1 cellular context compared by ENCODE assay signal in the genomic region with DNA sequence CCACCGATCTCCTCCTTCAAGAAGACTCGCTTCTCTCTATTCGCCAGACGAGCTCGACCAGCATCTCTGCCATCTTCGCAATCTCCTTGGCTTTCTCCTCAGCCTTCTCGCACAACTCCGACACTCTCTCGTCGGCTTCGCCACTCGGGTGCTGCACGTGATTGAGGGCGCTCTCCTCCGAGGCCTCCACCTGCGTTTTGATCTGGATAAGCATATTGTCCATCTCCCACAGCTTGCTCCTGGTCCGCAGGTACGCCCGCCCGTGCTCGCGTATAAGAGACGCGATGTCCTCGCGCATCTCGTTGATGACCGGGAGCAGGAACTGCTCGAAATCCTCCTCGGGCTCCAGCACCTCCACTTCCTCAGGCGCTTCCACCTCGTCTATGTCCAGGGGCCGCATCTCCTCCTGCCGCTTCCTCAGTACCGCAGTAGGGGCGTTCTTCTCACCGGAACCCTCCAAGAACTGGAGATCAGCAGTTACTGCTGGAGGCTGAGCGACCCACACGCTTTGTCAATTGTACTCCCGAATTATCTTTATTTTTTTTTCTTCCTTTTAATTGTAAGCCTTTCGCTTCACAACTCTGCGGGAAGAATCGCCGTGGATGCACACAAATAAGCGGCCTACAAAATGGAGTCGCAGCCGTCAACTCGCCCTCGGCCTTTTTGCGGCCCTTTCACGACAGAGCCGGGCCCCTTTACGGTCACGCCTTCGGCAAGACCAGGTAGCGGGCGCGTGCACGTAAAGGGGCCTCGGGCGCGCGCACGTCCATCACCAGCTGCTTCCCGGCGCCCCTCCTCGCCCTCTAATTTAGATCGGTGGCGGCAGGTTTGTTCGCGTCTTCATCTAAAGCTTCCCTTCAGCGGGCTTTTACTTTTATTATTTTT.
TF ChIP-seq lines count a peak whose summit lies in the region.

TSS of gene MRFAP1L1 (minus strand) at position 636 of the 885 bp plus-strand sequence. CDS start at position 400, 236 bp downstream.

TF ChIP-seq in K562, 482 proteins besides CTCF, POLR2A, EP300 and RAD21 (continued from another document and continues in another):
- peak in 1 of 2 experiments; percentile 65; a peak in 2 of 4 replicates for TF ChIP-seq MAZ (CRISPR knock-in tag; conservative IDR thresholded peaks at IDR 0.05 in 1 of 2, IDR thresholded peaks at IDR 0.05 in 1 of 2)
- peak; percentile 58 for TF ChIP-seq EP400 (IDR thresholded peaks at IDR 0.05)
- no peak for TF ChIP-seq THAP12 (CRISPR knock-in tag; IDR thresholded peaks at IDR 0.05)
- TF ChIP-seq SREBF2 (CRISPR knock-in tag; IDR thresholded peaks at IDR 0.05), result no peak
- no peak for TF ChIP-seq ZNF655 (CRISPR knock-in tag; IDR thresholded peaks at IDR 0.05)
- TF ChIP-seq, protein P1, sequence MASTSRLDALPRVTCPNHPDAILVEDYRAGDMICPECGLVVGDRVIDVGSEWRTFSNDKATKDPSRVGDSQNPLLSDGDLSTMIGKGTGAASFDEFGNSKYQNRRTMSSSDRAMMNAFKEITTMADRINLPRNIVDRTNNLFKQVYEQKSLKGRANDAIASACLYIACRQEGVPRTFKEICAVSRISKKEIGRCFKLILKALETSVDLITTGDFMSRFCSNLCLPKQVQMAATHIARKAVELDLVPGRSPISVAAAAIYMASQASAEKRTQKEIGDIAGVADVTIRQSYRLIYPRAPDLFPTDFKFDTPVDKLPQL (IDR thresholded peaks at IDR 0.05; ENCODE audit: extremely low read depth, insufficient read length), result no peak
- peak; percentile 86 for TF ChIP-seq TAF1 (IDR thresholded peaks at IDR 0.05; ENCODE audit: control insufficient read depth, extremely low read depth, insufficient read depth, low read length, severe bottlenecking)
- peak; percentile 89 for TF ChIP-seq MEIS2 (IDR thresholded peaks at IDR 0.05; ENCODE audit: partially characterized antibody)
- peak; percentile 64; the same call in 1 of the 2 replicates for TF ChIP-seq TCF7 (IDR thresholded peaks at IDR 0.05; ENCODE audit: borderline replicate concordance)
- TF ChIP-seq, protein P2, sequence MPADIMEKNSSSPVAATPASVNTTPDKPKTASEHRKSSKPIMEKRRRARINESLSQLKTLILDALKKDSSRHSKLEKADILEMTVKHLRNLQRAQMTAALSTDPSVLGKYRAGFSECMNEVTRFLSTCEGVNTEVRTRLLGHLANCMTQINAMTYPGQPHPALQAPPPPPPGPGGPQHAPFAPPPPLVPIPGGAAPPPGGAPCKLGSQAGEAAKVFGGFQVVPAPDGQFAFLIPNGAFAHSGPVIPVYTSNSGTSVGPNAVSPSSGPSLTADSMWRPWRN (IDR thresholded peaks at IDR 0.05; ENCODE audit: low read depth), result no peak
- no peak for TF ChIP-seq EWSR1 (IDR thresholded peaks at IDR 0.05; ENCODE audit: borderline replicate concordance, low read depth, partially characterized antibody)
- peak; percentile 48 for TF ChIP-seq BRD9 (IDR thresholded peaks at IDR 0.05; ENCODE audit: low read depth, partially characterized antibody)
- TF ChIP-seq ZFX (CRISPR knock-in tag; IDR thresholded peaks at IDR 0.05), result peak; percentile 77
- TF ChIP-seq, protein P3, sequence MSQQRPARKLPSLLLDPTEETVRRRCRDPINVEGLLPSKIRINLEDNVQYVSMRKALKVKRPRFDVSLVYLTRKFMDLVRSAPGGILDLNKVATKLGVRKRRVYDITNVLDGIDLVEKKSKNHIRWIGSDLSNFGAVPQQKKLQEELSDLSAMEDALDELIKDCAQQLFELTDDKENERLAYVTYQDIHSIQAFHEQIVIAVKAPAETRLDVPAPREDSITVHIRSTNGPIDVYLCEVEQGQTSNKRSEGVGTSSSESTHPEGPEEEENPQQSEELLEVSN (IDR thresholded peaks at IDR 0.05; ENCODE audit: borderline replicate concordance in 1 of 2, extremely low read depth in 1 of 2, insufficient read depth in 1 of 2, insufficient read length in 1 of 2, low read depth in 1 of 2, low read length in 1 of 2, poor library complexity in 1 of 2, severe bottlenecking in 1 of 2), result peak; percentile 77 to 79
- TF ChIP-seq CREM (IDR thresholded peaks at IDR 0.05; ENCODE audit: low read depth), result peak; percentile 47
- TF ChIP-seq ZFP30 (CRISPR knock-in tag; IDR thresholded peaks at IDR 0.05; ENCODE audit: borderline replicate concordance), result no peak
- no peak for TF ChIP-seq MTA2 (IDR thresholded peaks at IDR 0.05; ENCODE audit: low read depth)
- TF ChIP-seq GABPB1 (CRISPR knock-in tag; IDR thresholded peaks at IDR 0.05), result no peak
- peak; percentile 76; the same call in 1 of the 2 replicates for TF ChIP-seq ZBTB2 (IDR thresholded peaks at IDR 0.05)
- peak; percentile 92 for TF ChIP-seq KAT8 (IDR thresholded peaks at IDR 0.05; ENCODE audit: low read depth)
- TF ChIP-seq FOXM1 (IDR thresholded peaks at IDR 0.05; ENCODE audit: low read depth), result 0 out of 2 replicates have a peak, but pooled peaks have one; percentile 4
- TF ChIP-seq FOXM1 (CRISPR knock-in tag; IDR thresholded peaks at IDR 0.05; ENCODE audit: low read depth), result no peak
- no peak for TF ChIP-seq TGIF2 (CRISPR knock-in tag; IDR thresholded peaks at IDR 0.05)
- TF ChIP-seq MED1 (CRISPR knock-in tag; IDR thresholded peaks at IDR 0.05; ENCODE audit: borderline replicate concordance), result no peak
- TF ChIP-seq KDM5B (IDR thresholded peaks at IDR 0.05; ENCODE audit: insufficient replicate concordance, low read depth, low read length), result peak; percentile 60
- TF ChIP-seq, protein P4, sequence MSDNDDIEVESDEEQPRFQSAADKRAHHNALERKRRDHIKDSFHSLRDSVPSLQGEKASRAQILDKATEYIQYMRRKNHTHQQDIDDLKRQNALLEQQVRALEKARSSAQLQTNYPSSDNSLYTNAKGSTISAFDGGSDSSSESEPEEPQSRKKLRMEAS (CRISPR knock-in tag; IDR thresholded peaks at IDR 0.05), result peak; percentile 45
- no peak for TF ChIP-seq ZNF586 (CRISPR knock-in tag; conservative IDR thresholded peaks at IDR 0.05)
- TF ChIP-seq, protein P5, sequence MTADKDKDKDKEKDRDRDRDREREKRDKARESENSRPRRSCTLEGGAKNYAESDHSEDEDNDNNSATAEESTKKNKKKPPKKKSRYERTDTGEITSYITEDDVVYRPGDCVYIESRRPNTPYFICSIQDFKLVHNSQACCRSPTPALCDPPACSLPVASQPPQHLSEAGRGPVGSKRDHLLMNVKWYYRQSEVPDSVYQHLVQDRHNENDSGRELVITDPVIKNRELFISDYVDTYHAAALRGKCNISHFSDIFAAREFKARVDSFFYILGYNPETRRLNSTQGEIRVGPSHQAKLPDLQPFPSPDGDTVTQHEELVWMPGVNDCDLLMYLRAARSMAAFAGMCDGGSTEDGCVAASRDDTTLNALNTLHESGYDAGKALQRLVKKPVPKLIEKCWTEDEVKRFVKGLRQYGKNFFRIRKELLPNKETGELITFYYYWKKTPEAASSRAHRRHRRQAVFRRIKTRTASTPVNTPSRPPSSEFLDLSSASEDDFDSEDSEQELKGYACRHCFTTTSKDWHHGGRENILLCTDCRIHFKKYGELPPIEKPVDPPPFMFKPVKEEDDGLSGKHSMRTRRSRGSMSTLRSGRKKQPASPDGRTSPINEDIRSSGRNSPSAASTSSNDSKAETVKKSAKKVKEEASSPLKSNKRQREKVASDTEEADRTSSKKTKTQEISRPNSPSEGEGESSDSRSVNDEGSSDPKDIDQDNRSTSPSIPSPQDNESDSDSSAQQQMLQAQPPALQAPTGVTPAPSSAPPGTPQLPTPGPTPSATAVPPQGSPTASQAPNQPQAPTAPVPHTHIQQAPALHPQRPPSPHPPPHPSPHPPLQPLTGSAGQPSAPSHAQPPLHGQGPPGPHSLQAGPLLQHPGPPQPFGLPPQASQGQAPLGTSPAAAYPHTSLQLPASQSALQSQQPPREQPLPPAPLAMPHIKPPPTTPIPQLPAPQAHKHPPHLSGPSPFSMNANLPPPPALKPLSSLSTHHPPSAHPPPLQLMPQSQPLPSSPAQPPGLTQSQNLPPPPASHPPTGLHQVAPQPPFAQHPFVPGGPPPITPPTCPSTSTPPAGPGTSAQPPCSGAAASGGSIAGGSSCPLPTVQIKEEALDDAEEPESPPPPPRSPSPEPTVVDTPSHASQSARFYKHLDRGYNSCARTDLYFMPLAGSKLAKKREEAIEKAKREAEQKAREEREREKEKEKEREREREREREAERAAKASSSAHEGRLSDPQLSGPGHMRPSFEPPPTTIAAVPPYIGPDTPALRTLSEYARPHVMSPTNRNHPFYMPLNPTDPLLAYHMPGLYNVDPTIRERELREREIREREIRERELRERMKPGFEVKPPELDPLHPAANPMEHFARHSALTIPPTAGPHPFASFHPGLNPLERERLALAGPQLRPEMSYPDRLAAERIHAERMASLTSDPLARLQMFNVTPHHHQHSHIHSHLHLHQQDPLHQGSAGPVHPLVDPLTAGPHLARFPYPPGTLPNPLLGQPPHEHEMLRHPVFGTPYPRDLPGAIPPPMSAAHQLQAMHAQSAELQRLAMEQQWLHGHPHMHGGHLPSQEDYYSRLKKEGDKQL (CRISPR knock-in tag; IDR thresholded peaks at IDR 0.05; ENCODE audit: borderline replicate concordance), result 0 out of 2 replicates have a peak, but pooled peaks have one; percentile 53
- TF ChIP-seq JUND (IDR thresholded peaks at IDR 0.05; ENCODE audit: borderline replicate concordance, low read depth, low read length), result peak; percentile 5; the same call in 1 of the 2 replicates
- no peak; the same call in 2 of the 3 replicates for TF ChIP-seq JUND (tag; IDR thresholded peaks at IDR 0.05; ENCODE audit: borderline replicate concordance, low read depth, low read length)
